In genomic region chr3:37183375-37183831, GRCh38 we compare ENCODE assay signal across 9 cellular contexts. TPM values are rescaled to one million over a fixed set of nuclear protein-coding genes. Genes with fewer than 3 reads are reported as not detected.
DNase-seq lines count a peak whose midpoint lies in the region; ATAC-seq and TF ChIP-seq lines count a peak whose summit lies in the region.
"Had no signal": no experiment of that assay in that cellular context is flagged by ENCODE, and none has a peak within 500 bp of the region (broad histone marks: within the 10 kb centered on the region; RNA-seq: fewer than 3 reads in every experiment).

No MANE protein-coding gene starts in this region.

- peaks cover 13 to 51% of the 10 kb centered on the region in 2 donors for H3K4me1 ChIP-seq in thoracic aorta (ENCODE audit: control insufficient read depth in 1 of 2, low read depth in 2 of 2)

- H3K27me3 ChIP-seq in thoracic aorta (replicated peaks; ENCODE audit: insufficient read depth) = no peaks in the 10 kb centered on the region

- TF ChIP-seq CTCF in HFFc6 (IDR thresholded peaks at IDR 0.05) = no peak
- TF ChIP-seq CTCF in MCF 10A (IDR thresholded peaks at IDR 0.05; ENCODE audit: unreplicated experiment) = no peak
- no peak for TF ChIP-seq CTCF in thoracic aorta (IDR thresholded peaks at IDR 0.05)

- H3K9me3 ChIP-seq in thoracic aorta = no peaks in the 10 kb centered on the region

- peak overlapping the region; percentile 73 to 83 for H3K27ac ChIP-seq in thoracic aorta

- peak overlapping the region; percentile 51 for H3K4me3 ChIP-seq in thoracic aorta

- no peaks in the 10 kb centered on the region for H3K27me3 Mint-ChIP-seq in HFFc6 (ENCODE audit: insufficient read depth)
- no peaks in the 10 kb centered on the region for H3K27me3 Mint-ChIP-seq in MCF 10A (ENCODE audit: insufficient read depth, unreplicated experiment)
- no peaks in the 10 kb centered on the region for H3K27me3 Mint-ChIP-seq in activated CD4-positive, alpha-beta T cell treated with anti-CD3 and anti-CD28 coated beads for 36 hours

- intact Hi-C loops in MCF 10A (cut with micrococcal nuclease) = no loop called here
- intact Hi-C loops in activated CD4-positive, alpha-beta T cell treated with anti-CD3 and anti-CD28 coated beads for 36 hours (cut with DNase I, micrococcal nuclease) = no loop called here

- no peaks in the 10 kb centered on the region for H3K36me3 ChIP-seq in thoracic aorta

- BruUV-seq in MCF 10A (replicated peaks; lab: Mats Ljungman, UMichigan) = no TSS peak

- CTCF ChIA-PET in MCF 10A (lab: Yijun Ruan, JAX) = interaction anchor here (0.6 to 2.5 kb wide), 3 partner anchors 30 to 1973 kb away, joined by 3 to 9 read pairs (median 5); no protein-coding TSS in a partner anchor
- CTCF ChIA-PET in activated CD4-positive, alpha-beta T cell treated with anti-CD3 and anti-CD28 coated beads for 36 hours (lab: Charles Lee) = interaction anchor here (0.9 to 1.1 kb wide), 3 partner anchors 10 to 194 kb away, joined by 3 read pairs; no protein-coding TSS in a partner anchor

- H3K4me1 Mint-ChIP-seq in HFFc6 (ENCODE audit: low read depth) (peaks cover 60% of the 10 kb centered on the region), MCF 10A (ENCODE audit: insufficient read depth, unreplicated experiment) (peaks cover 31% of the 10 kb centered on the region)
- peaks cover 16% of the 10 kb centered on the region for H3K4me1 Mint-ChIP-seq in activated CD4-positive, alpha-beta T cell treated with anti-CD3 and anti-CD28 coated beads for 36 hours

- no peaks in the 10 kb centered on the region for H3K9me3 Mint-ChIP-seq in HFFc6
- H3K9me3 Mint-ChIP-seq in MCF 10A (ENCODE audit: unreplicated experiment) = no peaks in the 10 kb centered on the region
- no peaks in the 10 kb centered on the region for H3K9me3 Mint-ChIP-seq in activated CD4-positive, alpha-beta T cell treated with anti-CD3 and anti-CD28 coated beads for 36 hours (ENCODE audit: low read depth)

- ATAC-seq in thoracic aorta (ENCODE audit: insufficient number of reproducible peaks, low FRiP score, low read depth) (peak; percentile 86), GM18498 (IDR thresholded peaks at IDR 0.05; ENCODE audit: unreplicated experiment) (no peak), GM21390 (IDR thresholded peaks at IDR 0.05; ENCODE audit: unreplicated experiment) (no peak)
- no peak for ATAC-seq in activated CD4-positive, alpha-beta T cell treated with anti-CD3 and anti-CD28 coated beads for 36 hours

- POLR2A ChIA-PET in MCF 10A (lab: Yijun Ruan, JAX) = interaction anchor here (0.6 to 3.1 kb wide), 9 partner anchors 14 to 272 kb away, joined by 3 to 17 read pairs (median 6); partner anchors contain the start of genes EPM2AIP1 and MLH1
- POLR2A ChIA-PET in activated CD4-positive, alpha-beta T cell treated with anti-CD3 and anti-CD28 coated beads for 36 hours (lab: Charles Lee) = no interaction called here

- H3K36me3 Mint-ChIP-seq in HFFc6 (ENCODE audit: low read depth) (peaks cover 16% of the 10 kb centered on the region), MCF 10A (ENCODE audit: insufficient read depth, unreplicated experiment) (peaks cover 4% of the 10 kb centered on the region)
- no peaks in the 10 kb centered on the region for H3K36me3 Mint-ChIP-seq in activated CD4-positive, alpha-beta T cell treated with anti-CD3 and anti-CD28 coated beads for 36 hours (ENCODE audit: low read depth)

- DNase-seq in HFFc6 (peak; percentile 91), MCF 10A (ENCODE audit: unreplicated experiment) (peak; percentile 94), kidney tubule cell (ENCODE audit: low spot score) (peak; percentile 91), thoracic aorta (ENCODE audit: low spot score) (no peak), SHP77 (lab: John Stamatoyannopoulos, UW) (no peak)
- no peak for DNase-seq in activated CD4-positive, alpha-beta T cell treated with anti-CD3 and anti-CD28 coated beads for 36 hours
- DNase-seq: activated T-cell treated with anti-CD3 and anti-CD28 coated beads for 4 hours had no signal

- H3K4me3 Mint-ChIP-seq in HFFc6 (peak overlapping the region; percentile 65; the same call in 1 of the 2 replicates), MCF 10A (ENCODE audit: unreplicated experiment) (peak overlapping the region; percentile 56)
- H3K4me3 Mint-ChIP-seq in activated CD4-positive, alpha-beta T cell treated with anti-CD3 and anti-CD28 coated beads for 36 hours = no peak overlapping the region

- H3K27ac Mint-ChIP-seq in HFFc6 (peak overlapping the region; percentile 90), MCF 10A (ENCODE audit: low read depth, unreplicated experiment) (peak overlapping the region; percentile 68)
- H3K27ac Mint-ChIP-seq in activated CD4-positive, alpha-beta T cell treated with anti-CD3 and anti-CD28 coated beads for 36 hours = no peak overlapping the region

RNA-seq across cellular contexts. Expression of gene LRRFIP2, which starts 9.0 kb away (rescaled TPM):
- total RNA-seq in HFFc6 (2021; fragmentation: NEBNext Ultra II Directional; extraction: Animal tissue kit (Norgen Biotek cat#: 25700)) = 100 to 1,000 TPM; 124 to 151 (median 134) TPM
- total RNA-seq in MCF 10A (2022) (76.6 and 92.2 TPM in 2 replicates), thoracic aorta (100 to 1,000 TPM in 1 of 2 donors, 10 to 100 TPM in 1; 98.8 to 123 TPM)
- total RNA-seq in activated CD4-positive, alpha-beta T cell treated with anti-CD3 and anti-CD28 coated beads for 36 hours = 10 to 100 TPM; 20.6 to 25.1 TPM

RNA-seq across cellular contexts. Expression of gene GOLGA4, which starts 59.7 kb away (rescaled TPM):
- 10 to 100 TPM; 74.4 to 88.3 (median 83.0) TPM for total RNA-seq in HFFc6 (2021; fragmentation: NEBNext Ultra II Directional; extraction: Animal tissue kit (Norgen Biotek cat#: 25700))
- total RNA-seq in MCF 10A (2022) (98.5 and 100.0 TPM in 2 replicates), thoracic aorta (100 to 1,000 TPM in 1 of 2 donors, 10 to 100 TPM in 1; 83.3 to 132 TPM)
- 10 to 100 TPM; 30.7 to 32.1 TPM for total RNA-seq in activated CD4-positive, alpha-beta T cell treated with anti-CD3 and anti-CD28 coated beads for 36 hours

Comparison
In these comparisons a context has a peak if more than half of its experiments do, and no peak if none do; other contexts are left out.
1. DNase-seq: peak in HFFc6 (single experiment), MCF 10A (single experiment) and kidney tubule cell (single experiment); none in thoracic aorta (single experiment), activated CD4-positive, alpha-beta T cell treated with anti-CD3 and anti-CD28 coated beads for 36 hours (single experiment) and SHP77 (0 of 2).